ENCODE assay signal across 26 cellular contexts in the genomic region with DNA sequence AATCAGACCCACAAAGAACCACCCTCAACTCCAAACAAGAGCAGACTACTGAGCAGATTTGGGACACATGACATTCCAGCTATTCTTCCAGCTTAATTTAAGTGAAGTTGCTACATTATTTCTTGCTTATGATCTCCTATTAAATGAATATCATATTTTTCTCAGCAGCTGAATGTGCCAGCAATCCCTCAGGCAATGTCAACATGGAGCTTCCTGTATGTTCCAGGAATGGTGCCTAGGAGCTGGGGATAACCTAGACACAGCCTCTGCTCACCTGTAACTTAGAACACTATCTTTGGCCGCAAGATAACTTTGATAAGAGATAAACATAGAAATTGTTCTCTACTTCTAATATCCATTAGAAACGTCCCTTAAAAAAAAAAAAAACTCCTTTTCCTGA.
"Had no signal": no experiment of that assay in that cellular context is flagged by ENCODE, and none has a peak within 500 bp of the region (broad histone marks: within the 10 kb centered on the region; RNA-seq: fewer than 3 reads in every experiment).

No MANE protein-coding gene starts in this region.

- H3K27me3 Mint-ChIP-seq: activated CD4-positive, alpha-beta T cell treated with anti-CD3 and anti-CD28 coated beads for 36 hours; activated CD4-positive, alpha-beta T cell treated with anti-CD3 and anti-CD28 coated beads, Interleukin-2, amount 10 ng/mL, durations not matched to agents 7 days and 5 days; activated naive CD4-positive, alpha-beta T cell treated with anti-CD3 and anti-CD28 coated beads, Interleukin-2, amount 50 U/mL, for 24 hours; activated T-cell treated with anti-CD3 and anti-CD28 coated beads, Interleukin-2, amount 50 U/mL, for 24 hours; brain had no signal

- ATAC-seq: activated CD4-positive, alpha-beta T cell treated with anti-CD3 and anti-CD28 coated beads for 36 hours; activated CD4-positive, CD25-positive, alpha-beta regulatory T cell treated with anti-CD3 and anti-CD28 coated beads, Interleukin-2, amount 50 U/mL, for 24 hours; activated CD8-positive, alpha-beta T cell treated with anti-CD3 and anti-CD28 coated beads, Interleukin-2, amount 10 ng/mL, durations not matched to agents 7 days and 5 days; WTC11 had no signal

- H3K4me3 Mint-ChIP-seq: activated CD4-positive, alpha-beta T cell treated with anti-CD3 and anti-CD28 coated beads for 36 hours; activated CD4-positive, alpha-beta T cell treated with anti-CD3 and anti-CD28 coated beads, Interleukin-2, amount 10 ng/mL, durations not matched to agents 7 days and 5 days; activated CD8-positive, alpha-beta T cell treated with anti-CD3 and anti-CD28 coated beads, Interleukin-2, amount 10 ng/mL, durations not matched to agents 7 days and 5 days; activated naive CD4-positive, alpha-beta T cell treated with anti-CD3 and anti-CD28 coated beads, Interleukin-2, amount 50 U/mL, for 24 hours; activated T-cell treated with anti-CD3 and anti-CD28 coated beads, Interleukin-2, amount 50 U/mL, for 24 hours; brain; WTC11 had no signal

- H3K4me1 Mint-ChIP-seq: activated naive CD4-positive, alpha-beta T cell treated with anti-CD3 and anti-CD28 coated beads, Interleukin-2, amount 50 U/mL, for 24 hours had no signal

- DNase-seq: activated CD4-positive, alpha-beta T cell treated with anti-CD3 and anti-CD28 coated beads for 36 hours; activated CD4-positive, alpha-beta T cell treated with anti-CD3 and anti-CD28 coated beads, Interleukin-2, amount 10 ng/mL, durations not matched to agents 7 days and 5 days; activated CD4-positive, alpha-beta T cell treated with anti-CD3 and anti-CD28 coated beads, Interleukin-2, amount 50 U/mL, for 48 hours; activated CD8-positive, alpha-beta T cell treated with anti-CD3 and anti-CD28 coated beads, Interleukin-2, amount 10 ng/mL, durations not matched to agents 7 days and 5 days; activated gamma-delta T cell; activated naive CD4-positive, alpha-beta T cell treated with Interleukin-2 at 50 U/mL for 16 hours; activated T-cell treated with anti-CD3 and anti-CD28 coated beads, Interleukin-2, amount 50 U/mL, for 24 hours; anterior cingulate cortex; caudate nucleus; cerebellar nuclear complex; NCI-H1092 treated with DMSO at 0.1 percent for 48 hours; NCI-H1694; NCI-H1930; NCI-H2081 treated with DMSO at 0.1 percent for 48 hours; NCI-H510A; NCI-H526; Right ventricle myocardium superior; SW 1271; T-helper 1 cell; T-helper 2 cell; T-helper 9 cell had no signal

- H3K27ac Mint-ChIP-seq: activated CD4-positive, alpha-beta T cell treated with anti-CD3 and anti-CD28 coated beads for 36 hours; activated CD4-positive, alpha-beta T cell treated with anti-CD3 and anti-CD28 coated beads, Interleukin-2, amount 10 ng/mL, durations not matched to agents 7 days and 5 days; activated CD8-positive, alpha-beta T cell treated with anti-CD3 and anti-CD28 coated beads, Interleukin-2, amount 10 ng/mL, durations not matched to agents 7 days and 5 days; activated naive CD4-positive, alpha-beta T cell treated with anti-CD3 and anti-CD28 coated beads, Interleukin-2, amount 50 U/mL, for 24 hours; activated T-cell treated with anti-CD3 and anti-CD28 coated beads, Interleukin-2, amount 50 U/mL, for 24 hours; activated T-helper 2 cell treated with anti-CD3 and anti-CD28 coated beads, Interferon-gamma antibody, Interleukin-2, Interleukin-4, amounts not matched to agents 10 μg/mL and 5 μg/mL and 100 μg/mL, durations not matched to agents 14 hours and 24 hours and 36 hours; brain; WTC11 had no signal

- H3K36me3 Mint-ChIP-seq: activated naive CD4-positive, alpha-beta T cell treated with anti-CD3 and anti-CD28 coated beads, Interleukin-2, amount 50 U/mL, for 24 hours; brain; WTC11 had no signal

- H3K9me3 Mint-ChIP-seq: activated CD4-positive, alpha-beta T cell treated with anti-CD3 and anti-CD28 coated beads, Interleukin-2, amount 10 ng/mL, durations not matched to agents 7 days and 5 days; activated naive CD4-positive, alpha-beta T cell treated with anti-CD3 and anti-CD28 coated beads, Interleukin-2, amount 50 U/mL, for 24 hours; activated T-cell treated with anti-CD3 and anti-CD28 coated beads, Interleukin-2, amount 50 U/mL, for 24 hours; activated T-helper 2 cell treated with anti-CD3 and anti-CD28 coated beads, Interferon-gamma antibody, Interleukin-2, Interleukin-4, amounts not matched to agents 10 μg/mL and 5 μg/mL and 100 μg/mL, durations not matched to agents 14 hours and 24 hours and 36 hours; brain; WTC11 had no signal
